In genomic region chr11:65506770-65507485, GRCh38 we compare ENCODE assay signal across 1 cellular context.
TF ChIP-seq lines count a peak whose summit lies in the region.

No MANE protein-coding gene starts in this region.

TF ChIP-seq in GM12878, 131 proteins besides CTCF, POLR2A, EP300 and RAD21 (continued from another document and continues in another):
- peak; percentile 64 for TF ChIP-seq ZBTB11 (CRISPR knock-in tag; IDR thresholded peaks at IDR 0.05)
- peak; percentile 64 for TF ChIP-seq IKZF1 (conservative IDR thresholded peaks at IDR 0.05)
- no peak for TF ChIP-seq YBX1 (IDR thresholded peaks at IDR 0.05)
- TF ChIP-seq POLR2AphosphoS2 (IDR thresholded peaks at IDR 0.05; ENCODE audit: low read depth, low read length): peak; percentile 93; the same call in 1 of the 2 replicates
- 0 out of 2 replicates have a peak, but pooled peaks have one; percentile 64 for TF ChIP-seq ATF7 (IDR thresholded peaks at IDR 0.05; ENCODE audit: low read depth)
- no peak for TF ChIP-seq CHD4 (IDR thresholded peaks at IDR 0.05)
- TF ChIP-seq JUND (IDR thresholded peaks at IDR 0.05; ENCODE audit: low read depth, low read length): peak; percentile 54; the same call in 1 of the 2 replicates
- TF ChIP-seq CUX1 (IDR thresholded peaks at IDR 0.05; ENCODE audit: insufficient replicate concordance, low read depth, low read length): peak; percentile 55
- peak; percentile 87 to 94 for TF ChIP-seq IKZF2 (IDR thresholded peaks at IDR 0.05)
- TF ChIP-seq ESRRA (IDR thresholded peaks at IDR 0.05; ENCODE audit: low read length): peak; percentile 69; the same call in 1 of the 2 replicates
- 0 out of 2 replicates have a peak, but pooled peaks have one; percentile 55 for TF ChIP-seq ZSCAN29 (IDR thresholded peaks at IDR 0.05)
- peak; percentile 51; the same call in 1 of the 2 replicates for TF ChIP-seq CEBPZ (IDR thresholded peaks at IDR 0.05; ENCODE audit: low read depth, low read length)
- TF ChIP-seq KLF5 (IDR thresholded peaks at IDR 0.05; ENCODE audit: partially characterized antibody): peak; percentile 67
- peak; percentile 60 for TF ChIP-seq CREB1 (IDR thresholded peaks at IDR 0.05; ENCODE audit: low read depth)
- 0 out of 2 replicates have a peak, but pooled peaks have one; percentile 27 for TF ChIP-seq CREM (IDR thresholded peaks at IDR 0.05; ENCODE audit: low read depth)
- peak; percentile 8 to 21 for TF ChIP-seq EGR1 (IDR thresholded peaks at IDR 0.05; ENCODE audit: borderline replicate concordance in 1 of 2, low read depth in 2 of 2, low read length in 2 of 2)
- TF ChIP-seq LARP7 (IDR thresholded peaks at IDR 0.05): no peak; the same call in 1 of the 2 replicates
- peak; percentile 27 for TF ChIP-seq MEF2B (IDR thresholded peaks at IDR 0.05; ENCODE audit: partially characterized antibody, poor library complexity, severe bottlenecking)
- peak; percentile 43; the same call in 1 of the 2 replicates for TF ChIP-seq TBL1XR1 (IDR thresholded peaks at IDR 0.05; ENCODE audit: low read depth, low read length)
- TF ChIP-seq TCF12 (IDR thresholded peaks at IDR 0.05; ENCODE audit: low read depth, low read length): peak; percentile 68
- TF ChIP-seq FOS (IDR thresholded peaks at IDR 0.05; ENCODE audit: borderline replicate concordance, extremely low read depth, insufficient read length): no peak
- peak; percentile 79 for TF ChIP-seq MXI1 (IDR thresholded peaks at IDR 0.05; ENCODE audit: low read depth, low read length)
- TF ChIP-seq STAT1 (conservative IDR thresholded peaks at IDR 0.05): no peak
- no peak for TF ChIP-seq ZNF274 (IDR thresholded peaks at IDR 0.05; ENCODE audit: insufficient read depth, insufficient read length)
- peak; percentile 100 for TF ChIP-seq MTA3 (IDR thresholded peaks at IDR 0.05; ENCODE audit: borderline replicate concordance, low read length)
- no peak for TF ChIP-seq PKNOX1 (IDR thresholded peaks at IDR 0.05)
- TF ChIP-seq ZNF622 (IDR thresholded peaks at IDR 0.05): no peak
- peak; percentile 43 for TF ChIP-seq RELA (IDR thresholded peaks at IDR 0.05; ENCODE audit: borderline replicate concordance, partially characterized antibody)
- peak; percentile 95 for TF ChIP-seq PML (IDR thresholded peaks at IDR 0.05; ENCODE audit: low read length)
- TF ChIP-seq RBBP5 (conservative IDR thresholded peaks at IDR 0.05): no peak
- TF ChIP-seq SMC3 (IDR thresholded peaks at IDR 0.05; ENCODE audit: borderline replicate concordance, low read length): no peak; the same call in 1 of the 2 replicates
- TF ChIP-seq SRF (IDR thresholded peaks at IDR 0.05; ENCODE audit: low read depth in 2 of 2, low read length in 2 of 2): no peak
- TF ChIP-seq NR2F1 (conservative IDR thresholded peaks at IDR 0.05): peak; percentile 20; the same call in 1 of the 2 replicates
- TF ChIP-seq PAX5 (IDR thresholded peaks at IDR 0.05; ENCODE audit: borderline replicate concordance, low read depth, low read length): peak; percentile 97
- peak; percentile 99 for TF ChIP-seq BACH1 (IDR thresholded peaks at IDR 0.05; ENCODE audit: borderline replicate concordance)
- TF ChIP-seq NKRF (conservative IDR thresholded peaks at IDR 0.05): peak; percentile 53
- TF ChIP-seq ZNF592 (IDR thresholded peaks at IDR 0.05): no peak
- no peak for TF ChIP-seq HSF1 (IDR thresholded peaks at IDR 0.05; ENCODE audit: low read depth, low read length)
- no peak for TF ChIP-seq ASH2L (IDR thresholded peaks at IDR 0.05; ENCODE audit: borderline replicate concordance, low read depth)
- no peak for TF ChIP-seq SUPT20H (IDR thresholded peaks at IDR 0.05; ENCODE audit: borderline replicate concordance, control insufficient read depth, low read depth, low read length)
- peak; percentile 26; the same call in 1 of the 2 replicates for TF ChIP-seq BRCA1 (IDR thresholded peaks at IDR 0.05; ENCODE audit: low read depth, low read length)
- TF ChIP-seq NBN (IDR thresholded peaks at IDR 0.05): peak; percentile 81; the same call in 1 of the 2 replicates
